25 cellular contexts compared by ENCODE assay signal in genomic region chr1:87346130-87346804, GRCh38. TPM values are rescaled to one million over a fixed set of nuclear protein-coding genes. Genes with fewer than 3 reads are reported as not detected.
DNase-seq lines count a peak whose midpoint lies in the region; ATAC-seq, FAIRE-seq and TF ChIP-seq lines count a peak whose summit lies in the region.
"Had no signal": no experiment of that assay in that cellular context is flagged by ENCODE, and none has a peak within 500 bp of the region (broad histone marks: within the 10 kb centered on the region; RNA-seq: fewer than 3 reads in every experiment).

No MANE protein-coding gene starts in this region.

- in situ Hi-C loops in K562 (cut with MboI) (no loop called here), GM13977 (cut with MboI; ENCODE audit: low pct_unique_long_range_greater_than_20kb, low sequenced_read_pairs, unreplicated experiment) (loop anchor here (25.0 kb wide), 2 partner anchors 91 to 616 kb away; no protein-coding TSS in a partner anchor)

- no peak for TF ChIP-seq EP300 in K562 (IDR thresholded peaks at IDR 0.05; ENCODE audit: low read length)

- CTCF ChIA-PET in K562 (lab: Yijun Ruan, JAX; ENCODE audit: low intra/inter-chr PET ratio) = no interaction called here

- TF ChIP-seq CTCF in natural killer cell (IDR thresholded peaks at IDR 0.05) (no peak), K562 (IDR thresholded peaks at IDR 0.05 in 2 of 3, conservative IDR thresholded peaks at IDR 0.05 in 1 of 3; ENCODE audit: insufficient read depth in 2 of 3, low read depth in 1 of 3, low read length in 3 of 3) (no peak), foreskin keratinocyte (conservative IDR thresholded peaks at IDR 0.05) (no peak), GM13977 (IDR thresholded peaks at IDR 0.05; ENCODE audit: extremely low read depth, insufficient read depth, missing control alignments) (no peak)

- POLR2A ChIA-PET in K562 (lab: Yijun Ruan, JAX) = interaction anchor here (1.3 to 1.7 kb wide), 3 partner anchors 10 to 21 kb away, joined by 3 to 6 read pairs (median 4); no protein-coding TSS in a partner anchor

- H3K36me3 ChIP-seq in K562 (ENCODE audit: control insufficient read depth, insufficient read depth, low read length) = peaks cover 49% of the 10 kb centered on the region; the same call in 2 of the 3 replicates
- H3K36me3 ChIP-seq in mesendoderm (ENCODE audit: control insufficient read depth, insufficient read depth, low read length) = no peaks in the 10 kb centered on the region
- H3K36me3 ChIP-seq in urinary bladder (ENCODE audit: insufficient read depth) = peaks cover 5% of the 10 kb centered on the region

- H3K9ac ChIP-seq in K562 (ENCODE audit: insufficient read depth in 1 of 2, low read depth in 2 of 2, low read length in 2 of 2) (no peak overlapping the region), mesendoderm (ENCODE audit: low read length) (no peak overlapping the region)

- no peak overlapping the region for H4K8ac ChIP-seq in mesendoderm (ENCODE audit: low read depth, low read length)

- H2BK15ac ChIP-seq in mesendoderm (replicated peaks; ENCODE audit: low read depth) = no peak overlapping the region

- H3K18ac ChIP-seq in mesendoderm (ENCODE audit: low read length) = no peak overlapping the region

- TF ChIP-seq RAD21 in K562 (CRISPR knock-in tag; conservative IDR thresholded peaks at IDR 0.05 in 1 of 2, IDR thresholded peaks at IDR 0.05 in 1 of 2) = no peak

- H3K4ac ChIP-seq in mesendoderm (ENCODE audit: low read depth, low read length) = no peak overlapping the region

- WGBS in K562 (ENCODE audit: insufficient coverage, low coverage, missing lambda C conversion rate) = 81% methylated on average over 8 of the region's 8 CpGs
- WGBS in mesendoderm (ENCODE audit: extremely low coverage, insufficient coverage, low lambda C conversion rate) = no CpG with 5 or more reads among the region's 8 CpGs
- WGBS in urinary bladder = 62% methylated on average over 8 of the region's 8 CpGs

- no peaks in the 10 kb centered on the region for H4K20me1 ChIP-seq in K562 (replicated peaks; ENCODE audit: control insufficient read depth, insufficient read depth, low read length)

- H4K5ac ChIP-seq in mesendoderm (ENCODE audit: low read length) = no peak overlapping the region

- BruUV-seq in K562 (replicated peaks; lab: Mats Ljungman, UMichigan) = no TSS peak

- peaks cover 21 to 22% of the 10 kb centered on the region in 2 donors for H3K4me1 Mint-ChIP-seq in natural killer cell
- H3K4me1 Mint-ChIP-seq in natural killer cell treated with Interleukin-12 subunit alpha and Interleukin-12 subunit beta and Interleukin-15 and Interleukin-18, amount 100 ng/mL, for 72 hours (ENCODE audit: low read depth in 2 of 2) = peaks cover 0 to 19% of the 10 kb centered on the region in 2 donors

- H2AFZ ChIP-seq in K562 (ENCODE audit: low read depth, low read length) = no peak overlapping the region

- H2AK5ac ChIP-seq in mesendoderm (ENCODE audit: low read length) = no peak overlapping the region

- H3K9me3 ChIP-seq in K562 (replicated peaks; ENCODE audit: control insufficient read depth, insufficient read depth, low read depth, low read length) = no peaks in the 10 kb centered on the region
- H3K9me3 ChIP-seq: A549, gastroesophageal sphincter, testis, vagina had no signal

- no peaks in the 10 kb centered on the region for H3K9me1 ChIP-seq in K562 (ENCODE audit: control insufficient read depth, insufficient read depth, low read length)

- H3K27ac Mint-ChIP-seq in natural killer cell = peak overlapping the region; percentile 48 to 71
- H3K27ac Mint-ChIP-seq in natural killer cell treated with Interleukin-12 subunit alpha and Interleukin-12 subunit beta and Interleukin-15 and Interleukin-18, amount 100 ng/mL, for 72 hours = peak overlapping the region in 1 of 2 donors; percentile 8
- H3K27ac Mint-ChIP-seq: activated T-cell treated with anti-CD3 and anti-CD28 coated beads, Interleukin-2, amount 50 U/mL, for 24 hours; brain had no signal

- no peak for TF ChIP-seq POLR2A in K562 (conservative IDR thresholded peaks at IDR 0.05)

- no peak for FAIRE-seq in K562 (lab: Jason Lieb, UNC)
- FAIRE-seq: A549, GM19239 had no signal

- intact Hi-C loops in natural killer cell (cut with micrococcal nuclease) = no loop called here
- intact Hi-C loops in K562 (cut with micrococcal nuclease) = no loop called here

- H3K79me1 ChIP-seq in mesendoderm (ENCODE audit: low read length) = no peaks in the 10 kb centered on the region

- no peak for DNase-seq in natural killer cell
- DNase-seq in natural killer cell treated with Interleukin-12 subunit alpha and Interleukin-12 subunit beta and Interleukin-15 and Interleukin-18, amount 100 ng/mL, for 72 hours (ENCODE audit: low spot score) = no peak
- no peak for DNase-seq in K562 (ENCODE audit: extremely low read depth in 1 of 4, low spot score in 3 of 4)
- peak; percentile 24 for DNase-seq in mesendoderm
- no peak for DNase-seq in foreskin keratinocyte
- DNase-seq in GM13977 (ENCODE audit: low spot score) = no peak
- DNase-seq in NOMO-1 (lab: John Stamatoyannopoulos, UW; ENCODE audit: unreplicated experiment in 2 of 2) = no peak
- DNase-seq: activated CD4-positive, CD25-positive, alpha-beta regulatory T cell treated with anti-CD3 and anti-CD28 coated beads, Interleukin-2, amount 50 U/mL, for 72 hours; activated gamma-delta T cell treated with Interleukin-2 at 50 U/mL for 16 hours; activated T-cell treated with anti-CD3 and anti-CD28 coated beads, Interleukin-2, amount 50 U/mL, for 24 hours; COR-L47; mammary epithelial cell; NCI-H1436 treated with DMSO at 0.1 percent for 48 hours; NCI-H524; retina; SHP77; stimulated activated CD4-positive, alpha-beta T cell treated with anti-CD3 and anti-CD28 coated beads, Interleukin-4, amount 100 ng/mL, for 24 hours; stimulated activated naive CD4-positive, alpha-beta T cell; testis had no signal

- H3K27ac ChIP-seq in K562 (ENCODE audit: extremely low read depth, low read depth, low read length) (no peak overlapping the region), mesendoderm (ENCODE audit: low read depth, low read length) (no peak overlapping the region), urinary bladder (ENCODE audit: low read depth) (peak overlapping the region; percentile 23), foreskin keratinocyte (no peak overlapping the region)
- H3K27ac ChIP-seq: A549, testis, vagina had no signal

- no peak overlapping the region for H2BK5ac ChIP-seq in mesendoderm (ENCODE audit: low read length)

- H3K9me3 Mint-ChIP-seq in natural killer cell = no peaks in the 10 kb centered on the region
- H3K9me3 Mint-ChIP-seq in natural killer cell treated with Interleukin-12 subunit alpha and Interleukin-12 subunit beta and Interleukin-15 and Interleukin-18, amount 100 ng/mL, for 72 hours = no peaks in the 10 kb centered on the region
- H3K9me3 Mint-ChIP-seq: activated T-cell treated with anti-CD3 and anti-CD28 coated beads, Interleukin-2, amount 50 U/mL, for 24 hours; brain had no signal

- H3K36me3 Mint-ChIP-seq in natural killer cell = peaks cover 20% of the 10 kb centered on the region
- peaks cover 32% of the 10 kb centered on the region for H3K36me3 Mint-ChIP-seq in natural killer cell treated with Interleukin-12 subunit alpha and Interleukin-12 subunit beta and Interleukin-15 and Interleukin-18, amount 100 ng/mL, for 72 hours

- H3K23ac ChIP-seq in mesendoderm (ENCODE audit: low read length) = no peak overlapping the region

- ATAC-seq in natural killer cell (no peak), K562 (peak; percentile 36; the same call in 2 of the 3 replicates), foreskin keratinocyte (no peak)
- ATAC-seq in natural killer cell treated with Interleukin-12 subunit alpha and Interleukin-12 subunit beta and Interleukin-15 and Interleukin-18, amount 100 ng/mL, for 72 hours = no peak
- ATAC-seq: A549, gastroesophageal sphincter had no signal

- no peak overlapping the region for H3K56ac ChIP-seq in mesendoderm (ENCODE audit: low read length)

- H2BK120ac ChIP-seq in mesendoderm (ENCODE audit: low read depth, low read length) = no peak overlapping the region

- H3K4me1 ChIP-seq in K562 (replicated peaks in 1 of 2; ENCODE audit: control insufficient read depth in 2 of 2, insufficient read depth in 2 of 2, low read length in 2 of 2) (no peaks in the 10 kb centered on the region), mesendoderm (ENCODE audit: control insufficient read depth, low read depth, low read length) (no peaks in the 10 kb centered on the region), urinary bladder (ENCODE audit: insufficient read depth) (peaks cover 2% of the 10 kb centered on the region), foreskin keratinocyte (peaks cover 8% of the 10 kb centered on the region)
- H3K4me1 ChIP-seq: A549, testis had no signal

- H3K4me2 ChIP-seq in K562 (ENCODE audit: insufficient read depth, low read length) = no peak overlapping the region
- no peak overlapping the region for H3K4me2 ChIP-seq in mesendoderm (ENCODE audit: low read length)
- H3K4me2 ChIP-seq: A549 had no signal

- H3K79me2 ChIP-seq in K562 (ENCODE audit: control insufficient read depth, insufficient read depth, low read length) (no peaks in the 10 kb centered on the region), mesendoderm (ENCODE audit: control insufficient read depth, insufficient read depth, low read length) (no peaks in the 10 kb centered on the region)

- H3K4me3 Mint-ChIP-seq in natural killer cell = no peak overlapping the region
- no peak overlapping the region for H3K4me3 Mint-ChIP-seq in natural killer cell treated with Interleukin-12 subunit alpha and Interleukin-12 subunit beta and Interleukin-15 and Interleukin-18, amount 100 ng/mL, for 72 hours
- H3K4me3 Mint-ChIP-seq: activated T-cell treated with anti-CD3 and anti-CD28 coated beads, Interleukin-2, amount 50 U/mL, for 24 hours; brain had no signal

- H3K4me3 ChIP-seq in K562 = no peak overlapping the region
- H3K4me3 ChIP-seq in mesendoderm (ENCODE audit: low read length) = no peak overlapping the region
- H3K4me3 ChIP-seq in urinary bladder (ENCODE audit: low read depth, low read length) = no peak overlapping the region
- H3K4me3 ChIP-seq: A549, gastroesophageal sphincter, testis, vagina had no signal

- H3K27me3 ChIP-seq in K562 (ENCODE audit: control insufficient read depth in 2 of 2, insufficient read depth in 2 of 2, low read length in 2 of 2) = no peaks in the 10 kb centered on the region
- H3K27me3 ChIP-seq in mesendoderm (ENCODE audit: insufficient read depth, low read length, poor library complexity) = no peaks in the 10 kb centered on the region
- H3K27me3 ChIP-seq in foreskin keratinocyte = no peaks in the 10 kb centered on the region
- H3K27me3 ChIP-seq: gastroesophageal sphincter, testis, vagina had no signal

- no peaks in the 10 kb centered on the region for H3K27me3 Mint-ChIP-seq in natural killer cell (ENCODE audit: low read depth in 2 of 2)
- no peaks in the 10 kb centered on the region for H3K27me3 Mint-ChIP-seq in natural killer cell treated with Interleukin-12 subunit alpha and Interleukin-12 subunit beta and Interleukin-15 and Interleukin-18, amount 100 ng/mL, for 72 hours
- H3K27me3 Mint-ChIP-seq: activated T-cell treated with anti-CD3 and anti-CD28 coated beads, Interleukin-2, amount 50 U/mL, for 24 hours; brain had no signal

RNA-seq across cellular contexts. Expression of gene LMO4, which starts 17.6 kb away (rescaled TPM):
- total RNA-seq in natural killer cell (10 to 100 TPM; 38.2 to 50.1 (median 50.0) TPM), K562 (2014; rRNA removed) (12.7 and 13.4 TPM in 2 replicates), K562 (2014; rRNA removed; fragmentation: Illumina TruSeq; extraction: Trizol) (23.3 and 24.3 TPM in 2 replicates), K562 (2015; rRNA removed; fragmentation: Illumina TruSeq; extraction: Trizol) (16.0 and 17.5 TPM in 2 replicates), K562 (2021) (32.0 and 32.9 TPM in 2 replicates), urinary bladder (150 TPM), foreskin keratinocyte (28.7 and 35.6 TPM in 2 replicates)
- total RNA-seq in natural killer cell treated with Interleukin-12 subunit alpha and Interleukin-12 subunit beta and Interleukin-15 and Interleukin-18, amount 100 ng/mL, for 72 hours = 10 to 100 TPM; 42.9 to 73.6 TPM
- total RNA-seq in K562 (2011; cell fraction: chromatin; rRNA removed; ENCODE audit: low replicate concordance) = 7.3 and 9.3 TPM in 2 replicates
- total RNA-seq in K562 (2011; cell fraction: nucleolus; rRNA removed) = 6.3 and 8.3 TPM in 2 replicates
- total RNA-seq in K562 (2011; cell fraction: nucleoplasm; rRNA removed) = 7.6 and 10.4 TPM in 2 replicates
- polyA plus RNA-seq in K562 (2011; rRNA removed) (35.3 and 40.4 TPM in 2 replicates), K562 (2014; fragmentation: Illumina TruSeq; extraction: Trizol) (24.3 and 33.2 TPM in 2 replicates), K562 (2014; fragmentation: Nextera tagmentation; extraction: Ambion mirVana) (1 to 10 TPM; 3.1 to 3.5 TPM), K562 (2014; rRNA removed) (22.4 and 23.9 TPM in 2 replicates), urinary bladder (89.5 TPM), foreskin keratinocyte (32.5 and 37.4 TPM in 2 replicates)
- polyA plus RNA-seq in K562 (2011; cell fraction: cytosol; rRNA removed) = 30.5 and 34.8 TPM in 2 replicates
- polyA plus RNA-seq in K562 (2011; cell fraction: nucleus; rRNA removed) = 26.9 and 35.6 TPM in 2 replicates
- 23.1 and 41.8 TPM in 2 replicates for polyA plus RNA-seq in K562 (2012)
- 17.1 and 18.6 TPM in 2 replicates for polyA minus RNA-seq in K562 (2011; rRNA and poly(A)+ RNA removed)
- 7.4 and 7.5 TPM in 2 replicates for polyA minus RNA-seq in K562 (2011; cell fraction: cytosol; rRNA and poly(A)+ RNA removed)
- 11.7 and 15.9 TPM in 2 replicates for polyA minus RNA-seq in K562 (2011; cell fraction: nucleus; rRNA and poly(A)+ RNA removed)
- 68.6 TPM for polyA plus RNA-seq in mesendoderm (2013, experiment 1 of 2)
- 70.1 TPM for polyA plus RNA-seq in mesendoderm (2013, experiment 2 of 2)
